Comparison of ENCODE assay signal across 19 cellular contexts in the genomic region with DNA sequence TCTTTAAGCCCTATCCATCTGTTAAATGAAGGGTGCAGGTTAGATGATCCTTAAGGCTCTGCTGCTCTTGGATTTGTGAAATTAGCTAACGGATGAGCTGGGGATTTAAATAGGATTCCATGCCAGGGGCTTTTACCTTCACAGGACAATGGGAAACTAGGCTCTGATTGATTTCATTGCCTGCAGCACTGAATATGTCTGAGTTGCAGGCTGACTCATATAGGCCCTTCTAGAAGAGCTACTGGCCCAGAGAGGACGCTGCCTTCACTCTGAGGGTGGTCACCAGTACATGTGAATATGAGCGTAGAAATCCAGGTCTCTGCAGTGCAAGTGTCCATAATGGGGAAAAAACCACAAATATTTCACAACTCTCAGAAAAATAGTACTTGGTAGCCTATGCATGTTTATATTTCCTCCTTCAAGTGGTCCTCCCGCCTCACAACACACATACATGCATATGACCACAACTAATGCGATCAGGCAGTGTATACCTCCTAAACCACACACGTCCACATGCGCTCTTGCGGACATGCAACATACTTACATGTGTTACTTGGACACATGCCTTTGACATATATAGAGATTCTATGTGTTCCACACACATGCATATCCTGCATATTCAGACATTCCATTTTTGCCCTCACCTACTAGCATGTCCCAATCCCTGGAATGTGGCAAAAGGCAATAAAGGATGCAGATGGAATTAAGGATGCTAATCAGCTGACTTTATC.
DNase-seq lines count a peak whose midpoint lies in the region; ATAC-seq, FAIRE-seq and TF ChIP-seq lines count a peak whose summit lies in the region.
"Had no signal": no experiment of that assay in that cellular context is flagged by ENCODE, and none has a peak within 500 bp of the region (broad histone marks: within the 10 kb centered on the region; RNA-seq: fewer than 3 reads in every experiment).

No MANE protein-coding gene starts in this region.

- no peak overlapping the region for H2AFZ ChIP-seq in trophoblast cell (ENCODE audit: insufficient read depth, low read length, poor library complexity)

- H3K36me3 Mint-ChIP-seq in CD4-positive, alpha-beta memory T cell = no peaks in the 10 kb centered on the region

- H3K79me1 ChIP-seq in trophoblast cell (ENCODE audit: low read length) = peaks cover 13% of the 10 kb centered on the region

- peaks cover 30 to 38% of the 10 kb centered on the region in 2 experiments for H3K4me1 ChIP-seq in trophoblast cell (ENCODE audit: control insufficient read depth in 1 of 2, insufficient read depth in 2 of 2, low read length in 2 of 2)
- peaks cover 16% of the 10 kb centered on the region for H3K4me1 ChIP-seq in CD4-positive, alpha-beta memory T cell (ENCODE audit: insufficient read depth, low read length)

- POLR2A ChIA-PET in CD4-positive, alpha-beta memory T cell (lab: Charles Lee; ENCODE audit: partially characterized antibody) = interaction anchor here (1.2 kb wide), 1 partner anchor 236 kb away, joined by 3 read pairs; no protein-coding TSS in a partner anchor

- no peak overlapping the region for H2BK12ac ChIP-seq in trophoblast cell (ENCODE audit: low read length)

- no peak overlapping the region for H3K4me3 Mint-ChIP-seq in CD4-positive, alpha-beta memory T cell

- H3K27me3 ChIP-seq in bronchial epithelial cell (ENCODE audit: control insufficient read depth, insufficient read depth, low read length) (no peaks in the 10 kb centered on the region), trophoblast cell (ENCODE audit: insufficient read depth, low read length) (no peaks in the 10 kb centered on the region)
- H3K27me3 ChIP-seq in CD4-positive, alpha-beta memory T cell (ENCODE audit: insufficient read depth, low read length) = no peaks in the 10 kb centered on the region
- H3K27me3 ChIP-seq: Peyer's patch, upper lobe of left lung had no signal

- no peak overlapping the region for H2AK5ac ChIP-seq in trophoblast cell (ENCODE audit: low read length)

- no peak overlapping the region for H3K4ac ChIP-seq in trophoblast cell (ENCODE audit: low read depth, low read length)

- no peak for TF ChIP-seq CTCF in bronchial epithelial cell (IDR thresholded peaks at IDR 0.05; ENCODE audit: insufficient read depth, low read length, severe bottlenecking)

- no peak overlapping the region for H3K18ac ChIP-seq in trophoblast cell (ENCODE audit: low read length)

- H3K23ac ChIP-seq in trophoblast cell (ENCODE audit: low read length) = no peak overlapping the region

- H3K9me3 ChIP-seq in trophoblast cell (ENCODE audit: insufficient read depth, low read depth, low read length) = no peaks in the 10 kb centered on the region
- H3K9me3 ChIP-seq in CD4-positive, alpha-beta memory T cell (ENCODE audit: control insufficient read depth in 1 of 2, low read length in 2 of 2) = no peaks in the 10 kb centered on the region
- H3K9me3 ChIP-seq: Peyer's patch, upper lobe of left lung had no signal

- intact Hi-C loops in CD4-positive, alpha-beta memory T cell (cut with micrococcal nuclease) = loop anchor here (10.0 kb wide), 1 partner anchor 113 kb away; no protein-coding TSS in a partner anchor

- H3K9ac ChIP-seq in trophoblast cell (ENCODE audit: low read length) = no peak overlapping the region

- no peak overlapping the region for H3K14ac ChIP-seq in trophoblast cell (ENCODE audit: low read length)

- H3K4me2 ChIP-seq in trophoblast cell (ENCODE audit: low read length) = no peak overlapping the region

- peak; percentile 76 for FAIRE-seq in bronchial epithelial cell (lab: Jason Lieb, UNC)

- peak overlapping the region; percentile 22 for H4K91ac ChIP-seq in trophoblast cell (ENCODE audit: low read depth, low read length)

- H2BK120ac ChIP-seq in trophoblast cell (ENCODE audit: insufficient read depth, low read length, poor library complexity) = no peak overlapping the region

- H3K4me3 ChIP-seq in bronchial epithelial cell (ENCODE audit: low read depth, low read length) (no peak overlapping the region), trophoblast cell (ENCODE audit: low read depth, low read length) (no peak overlapping the region)
- no peak overlapping the region for H3K4me3 ChIP-seq in CD4-positive, alpha-beta memory T cell (ENCODE audit: low read length in 2 of 2)
- H3K4me3 ChIP-seq: Peyer's patch, SK-N-MC, upper lobe of left lung had no signal

- H3K36me3 ChIP-seq in bronchial epithelial cell (ENCODE audit: control insufficient read depth, insufficient read depth, low read length) = no peaks in the 10 kb centered on the region
- H3K36me3 ChIP-seq in trophoblast cell (ENCODE audit: control insufficient read depth in 1 of 2, insufficient read depth in 2 of 2, low read length in 2 of 2) = no peaks in the 10 kb centered on the region
- H3K36me3 ChIP-seq in CD4-positive, alpha-beta memory T cell (ENCODE audit: insufficient read depth, low read length) = no peaks in the 10 kb centered on the region
- H3K36me3 ChIP-seq: Peyer's patch, upper lobe of left lung had no signal

- H3K9me3 Mint-ChIP-seq in CD4-positive, alpha-beta memory T cell = peaks cover 0 to 3% (median 0%) of the 10 kb centered on the region in 8 donors

- peak overlapping the region; percentile 60 for H2BK5ac ChIP-seq in trophoblast cell (ENCODE audit: low read depth, low read length, poor library complexity)

- no peaks in the 10 kb centered on the region for H3K79me2 ChIP-seq in trophoblast cell (ENCODE audit: control insufficient read depth, insufficient read depth, low read length, poor library complexity)

- ATAC-seq in left lobe of liver (no peak), GM19328 (IDR thresholded peaks at IDR 0.05; ENCODE audit: unreplicated experiment) (no peak)

- CTCF ChIA-PET in CD4-positive, alpha-beta memory T cell (lab: Charles Lee; ENCODE audit: partially characterized antibody) = no interaction called here

- no peaks in the 10 kb centered on the region for H3K27me3 Mint-ChIP-seq in CD4-positive, alpha-beta memory T cell
- H3K27me3 Mint-ChIP-seq: naive thymus-derived CD4-positive, alpha-beta T cell had no signal

- peak overlapping the region in 1 of 7 donors; percentile 38 for H3K27ac Mint-ChIP-seq in CD4-positive, alpha-beta memory T cell

- no peak overlapping the region for H4K8ac ChIP-seq in trophoblast cell (ENCODE audit: low read depth, low read length)

- peaks cover 14 to 31% (median 25%) of the 10 kb centered on the region in 4 donors for H3K4me1 Mint-ChIP-seq in CD4-positive, alpha-beta memory T cell

- H4K12ac ChIP-seq in trophoblast cell (ENCODE audit: low read depth, low read length) = no peak overlapping the region

- DNase-seq in NOMO-1 (lab: John Stamatoyannopoulos, UW; ENCODE audit: unreplicated experiment in 2 of 2) (peak; percentile 9 to 32), NOMO-1 treated with dmso at 0.1 percent for 144 hours (lab: John Stamatoyannopoulos, UW; ENCODE audit: unreplicated experiment) (no peak), NCI-H82 treated with DMSO at 0.1 percent for 48 hours (lab: John Stamatoyannopoulos, UW; ENCODE audit: unreplicated experiment) (peak; percentile 93), bronchial epithelial cell (ENCODE audit: low read depth) (peak; percentile 68), trophoblast cell (no peak), left lobe of liver (ENCODE audit: low spot score) (no peak)
- DNase-seq in CD4-positive, alpha-beta memory T cell = no peak
- DNase-seq: AML-193; DND-41; effector memory CD4-positive, alpha-beta T cell; Kasumi-1; naive thymus-derived CD4-positive, alpha-beta T cell; NCI-H146; Peyer's patch; stimulated activated CD4-positive, alpha-beta T cell treated with anti-CD3 and anti-CD28 coated beads, Interleukin-4, amount 100 ng/mL, for 24 hours; upper lobe of left lung had no signal

- no CpG with 5 or more reads among the region's 8 CpGs for WGBS in trophoblast cell (ENCODE audit: extremely low coverage, insufficient coverage, insufficient read length)

- H3K27ac ChIP-seq in trophoblast cell (ENCODE audit: low read depth, low read length) = peak overlapping the region; percentile 51
- no peak overlapping the region for H3K27ac ChIP-seq in CD4-positive, alpha-beta memory T cell (ENCODE audit: low read depth, low read length)
- H3K27ac ChIP-seq: 22Rv1, SK-N-MC, upper lobe of left lung had no signal

Comparison
In these comparisons a context has a peak if more than half of its experiments do, and no peak if none do; other contexts are left out.
1. DNase-seq: peak in NOMO-1 (2 of 2), NCI-H82 treated with DMSO at 0.1 percent for 48 hours (single experiment) and bronchial epithelial cell (single experiment); none in NOMO-1 treated with dmso at 0.1 percent for 144 hours (single experiment), trophoblast cell (0 of 2), left lobe of liver (single experiment) and CD4-positive, alpha-beta memory T cell (0 of 5).